8 cellular contexts compared by ENCODE assay signal in genomic region chr1:24932284-24932683, GRCh38. TPM values are rescaled to one million over a fixed set of nuclear protein-coding genes. Genes with fewer than 3 reads are reported as not detected.
DNase-seq lines count a peak whose midpoint lies in the region; ATAC-seq and TF ChIP-seq lines count a peak whose summit lies in the region.

No MANE protein-coding gene starts in this region.

- in situ Hi-C loops in HAP-1 (cut with MboI; ENCODE audit: low sequenced_read_pairs): loop anchor here (10.0 kb wide), 1 partner anchor 273 kb away; no protein-coding TSS in a partner anchor

- peak overlapping the region; percentile 36 to 60 (median 42) for H3K4me3 Mint-ChIP-seq in T-cell

- ATAC-seq in T-cell (replicated peaks in 1 of 4): peak in 2 of 4 experiments; percentile 11 to 15
- ATAC-seq in GM21526 (IDR thresholded peaks at IDR 0.05; ENCODE audit: low FRiP score, unreplicated experiment): no peak

- H3K4me1 Mint-ChIP-seq in T-cell: peaks cover 27 to 51% (median 48%) of the 10 kb centered on the region in 3 donors

- H3K4me3 ChIP-seq in HAP-1 (peak overlapping the region; percentile 12; the same call in 1 of the 2 replicates), ascending aorta (peak overlapping the region; percentile 39 to 60)

- CTCF ChIA-PET in T-cell (lab: Charles Lee): interaction anchor here (0.7 to 1.8 kb wide), 7 partner anchors 19 to 272 kb away, joined by 3 to 13 read pairs (median 4); no protein-coding TSS in a partner anchor

- intact Hi-C loops in ascending aorta (cut with DNase I): no loop called here

- TF ChIP-seq CTCF in ascending aorta (IDR thresholded peaks at IDR 0.05): peak; percentile 31 to 63 (median 60)

- H3K36me3 ChIP-seq in HAP-1 (replicated peaks) (peaks cover 2% of the 10 kb centered on the region; the same call in 1 of the 2 replicates), ascending aorta (no peaks in the 10 kb centered on the region)

- H3K27me3 ChIP-seq in HAP-1 (ENCODE audit: low read depth) (no peaks in the 10 kb centered on the region), ascending aorta (peaks cover 3% of the 10 kb centered on the region)

- no peaks in the 10 kb centered on the region for H3K27me3 Mint-ChIP-seq in T-cell

- H3K27ac Mint-ChIP-seq in T-cell: peak overlapping the region; percentile 16 to 39

- no peaks in the 10 kb centered on the region for H3K9me3 Mint-ChIP-seq in T-cell

- peaks cover 6% of the 10 kb centered on the region for H3K36me3 Mint-ChIP-seq in T-cell

- H3K9me3 ChIP-seq in HAP-1: no peaks in the 10 kb centered on the region
- no peaks in the 10 kb centered on the region for H3K9me3 ChIP-seq in ascending aorta

- no peak overlapping the region for H3K27ac ChIP-seq in ascending aorta

- POLR2A ChIA-PET in T-cell (lab: Charles Lee): no interaction called here

- DNase-seq in AG08396 (ENCODE audit: low spot score) (peak; percentile 89), HAP-1 (ENCODE audit: low spot score in 2 of 2) (peak; percentile 24 to 77), T-cell (peak in 19 of 34 experiments; percentile 37 to 72 (median 54)), ascending aorta (ENCODE audit: low spot score in 2 of 2) (no peak), islet precursor cell (peak; percentile 76), NCI-H146 treated with DMSO at 0.1 percent for 48 hours (lab: John Stamatoyannopoulos, UW; ENCODE audit: unreplicated experiment) (no peak)
- peak in 2 of 3 experiments; percentile 36 to 57 for DNase-seq in stimulated activated CD4-positive, alpha-beta T cell treated with anti-CD3 and anti-CD28 coated beads, TNF-alpha, amount 100 ng/mL, for 4 hours (ENCODE audit: low read depth in 3 of 3)

- H3K4me1 ChIP-seq in HAP-1 (peaks cover 16% of the 10 kb centered on the region), ascending aorta (peaks cover 0 to 13% of the 10 kb centered on the region in 2 donors)

RNA-seq across cellular contexts. Expression of gene RUNX3, which starts 2.2 kb away (rescaled TPM):
- total RNA-seq in T-cell (100 to 1,000 TPM; 140 to 220 (median 145) TPM), ascending aorta (0.21 TPM)

Comparison
In these comparisons a context has a peak if more than half of its experiments do, and no peak if none do; other contexts are left out.
1. DNase-seq: peak in AG08396 (single experiment), HAP-1 (2 of 2), T-cell (19 of 34), islet precursor cell (single experiment) and stimulated activated CD4-positive, alpha-beta T cell treated with anti-CD3 and anti-CD28 coated beads, TNF-alpha, amount 100 ng/mL, for 4 hours (2 of 3); none in ascending aorta (0 of 2) and NCI-H146 treated with DMSO at 0.1 percent for 48 hours (single experiment).
2. RNA of gene RUNX3, which starts 2.2 kb away (total RNA-seq): 140 to 220 TPM in T-cell; 0.21 TPM in ascending aorta (single experiment); every median in the first group is over 100 times any median in the second.